ENCODE assay signal across 21 cellular contexts in genomic region chr10:6478722-6479121, GRCh38.
"Had no signal": no experiment of that assay in that cellular context is flagged by ENCODE, and none has a peak within 500 bp of the region (broad histone marks: within the 10 kb centered on the region; RNA-seq: fewer than 3 reads in every experiment).

No MANE protein-coding gene starts in this region.

- H3K27ac Mint-ChIP-seq: activated naive CD4-positive, alpha-beta T cell treated with anti-CD3 and anti-CD28 coated beads, Interleukin-2, amount 50 U/mL, for 72 hours had no signal

- H3K27ac ChIP-seq: brain microvascular endothelial cell, coronary artery, esophagus squamous epithelium, skin epidermis, tibial artery had no signal

- H3K9me3 ChIP-seq: esophagus squamous epithelium, tibial artery had no signal

- H3K36me3 ChIP-seq: brain microvascular endothelial cell, esophagus squamous epithelium, tibial artery had no signal

- ATAC-seq: activated naive CD4-positive, alpha-beta T cell treated with anti-CD3 and anti-CD28 coated beads, Interleukin-2, amount 50 U/mL, for 72 hours; left colon; right cardiac atrium had no signal

- H3K9me3 Mint-ChIP-seq: activated naive CD4-positive, alpha-beta T cell treated with anti-CD3 and anti-CD28 coated beads, Interleukin-2, amount 50 U/mL, for 72 hours; activated T-cell treated with anti-CD3 and anti-CD28 coated beads, Interleukin-2, amount 50 U/mL, for 24 hours; central memory CD8-positive, alpha-beta T cell had no signal

- DNase-seq: activated CD4-positive, CD25-positive, alpha-beta regulatory T cell treated with anti-CD3 and anti-CD28 coated beads, Interleukin-2, amount 50 U/mL, for 72 hours; activated effector memory CD4-positive, alpha-beta T cell treated with Interleukin-2 at 50 U/mL for 16 hours; activated T-cell treated with anti-CD3 and anti-CD28 coated beads, Interleukin-2, amount 50 U/mL, for 24 hours; anterior cingulate cortex; brain microvascular endothelial cell; esophagus squamous epithelium; left colon; right cardiac atrium; stimulated activated CD4-positive, alpha-beta T cell treated with anti-CD3 and anti-CD28 coated beads, Interleukin-15, amount 100 ng/mL, for 24 hours; stimulated activated CD4-positive, alpha-beta T cell treated with anti-CD3 and anti-CD28 coated beads, Interleukin-4, amount 100 ng/mL, for 1 hour; stimulated activated naive CD4-positive, alpha-beta T cell; T-helper 1 cell; T1000; tibial artery had no signal

- H3K27me3 ChIP-seq: brain microvascular endothelial cell, esophagus squamous epithelium, tibial artery had no signal

- H3K4me3 ChIP-seq: coronary artery, esophagus squamous epithelium, lung, skin epidermis, tibial artery had no signal

- FAIRE-seq: endothelial cell of umbilical vein, islet of Langerhans had no signal

- H3K27me3 Mint-ChIP-seq: activated T-cell treated with anti-CD3 and anti-CD28 coated beads, Interleukin-2, amount 50 U/mL, for 24 hours; central memory CD8-positive, alpha-beta T cell had no signal

- H3K4me1 ChIP-seq: tibial artery had no signal

- H3K4me3 Mint-ChIP-seq: activated T-cell treated with anti-CD3 and anti-CD28 coated beads, Interleukin-2, amount 50 U/mL, for 24 hours; central memory CD8-positive, alpha-beta T cell had no signal
